ENCODE assay signal across 11 cellular contexts in the genomic region with DNA sequence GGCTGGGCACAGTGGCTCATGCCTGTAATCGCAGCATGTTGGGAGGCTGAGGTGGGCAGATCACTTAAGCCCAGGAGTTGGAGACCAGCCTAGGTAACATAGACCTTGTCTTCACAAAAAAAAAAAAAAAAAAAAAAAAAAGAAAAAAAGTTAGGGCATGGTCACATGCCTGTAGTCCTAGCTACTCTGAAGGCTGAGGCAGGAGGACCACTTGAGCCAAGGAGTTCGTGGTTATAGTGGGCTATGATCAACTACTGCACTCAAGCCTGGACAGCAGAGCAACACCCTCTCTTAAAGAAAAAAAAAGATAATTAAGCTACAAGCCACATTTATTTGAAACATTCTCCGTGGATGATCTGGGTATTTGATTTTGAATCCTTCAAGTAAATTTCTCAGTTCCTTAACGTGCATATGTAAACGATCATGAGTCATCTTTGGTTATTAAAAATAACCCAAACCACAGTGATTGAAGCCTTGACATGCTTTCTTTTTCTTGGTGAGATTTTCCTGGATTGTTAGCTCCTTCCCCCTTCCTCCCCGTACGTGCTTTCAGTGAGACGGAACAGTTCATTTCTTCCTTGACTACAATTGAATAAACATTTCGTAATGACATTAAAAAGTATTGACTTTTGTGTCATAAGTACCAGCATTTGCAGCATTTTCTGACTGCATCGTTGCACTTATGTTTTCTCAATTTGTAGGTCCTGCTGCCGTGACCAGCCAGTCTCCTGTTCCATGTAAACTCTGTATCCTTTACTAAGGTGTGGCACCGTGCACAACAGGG. TPM values are rescaled to one million over a fixed set of nuclear protein-coding genes. Genes with fewer than 3 reads are reported as not detected.
DNase-seq lines count a peak whose midpoint lies in the region; ATAC-seq and TF ChIP-seq lines count a peak whose summit lies in the region.
"Had no signal": no experiment of that assay in that cellular context is flagged by ENCODE, and none has a peak within 500 bp of the region (broad histone marks: within the 10 kb centered on the region; RNA-seq: fewer than 3 reads in every experiment).

No MANE protein-coding gene starts in this region.

- WGBS in lung, 2 donors, result 59 to 72% methylated on average over 12 of the region's 12 CpGs
- no CpG with 5 or more reads among the region's 12 CpGs for WGBS in trophoblast cell (ENCODE audit: extremely low coverage, insufficient coverage, insufficient read length)

- no peak overlapping the region for H3K4ac ChIP-seq in trophoblast cell (ENCODE audit: low read depth, low read length)

- H3K9ac ChIP-seq in trophoblast cell (ENCODE audit: low read length), result no peak overlapping the region

- H3K79me2 ChIP-seq in trophoblast cell (ENCODE audit: control insufficient read depth, insufficient read depth, low read length, poor library complexity), result no peaks in the 10 kb centered on the region

- DNase-seq in DMS79 (lab: John Stamatoyannopoulos, UW) (peak; percentile 33), astrocyte of the spinal cord (ENCODE audit: low read depth, low spot score) (peak; percentile 63), lung (ENCODE audit: low spot score) (no peak), middle frontal gyrus (ENCODE audit: extremely low spot score, low spot score) (no peak), NK-92 (lab: John Stamatoyannopoulos, UW; ENCODE audit: unreplicated experiment) (no peak), trophoblast cell (no peak)
- DNase-seq: NCI-H1436, SHP77 treated with DMSO at 0.1 percent for 48 hours had no signal

- H2BK12ac ChIP-seq in trophoblast cell (ENCODE audit: low read length), result no peak overlapping the region

- no peak overlapping the region for H2BK120ac ChIP-seq in trophoblast cell (ENCODE audit: insufficient read depth, low read length, poor library complexity)

- in situ Hi-C loops in astrocyte of the spinal cord (cut with HindIII; ENCODE audit: low sequenced_read_pairs), result no loop called here

- no peak overlapping the region for H4K12ac ChIP-seq in trophoblast cell (ENCODE audit: low read depth, low read length)

- no peak overlapping the region for H4K8ac ChIP-seq in trophoblast cell (ENCODE audit: low read depth, low read length)

- H3K27me3 ChIP-seq in lung (ENCODE audit: control insufficient read depth, insufficient read depth) (no peaks in the 10 kb centered on the region), trophoblast cell (ENCODE audit: insufficient read depth, low read length) (no peaks in the 10 kb centered on the region)
- H3K27me3 ChIP-seq: vagina had no signal

- H3K4me3 ChIP-seq in astrocyte of the spinal cord (ENCODE audit: low read depth, low read length), result no peak overlapping the region
- no peak overlapping the region for H3K4me3 ChIP-seq in lung
- no peak overlapping the region for H3K4me3 ChIP-seq in trophoblast cell (ENCODE audit: low read depth, low read length)
- H3K4me3 ChIP-seq: vagina had no signal

- H2AFZ ChIP-seq in trophoblast cell (ENCODE audit: insufficient read depth, low read length, poor library complexity), result no peak overlapping the region

- H4K91ac ChIP-seq in trophoblast cell (ENCODE audit: low read depth, low read length), result no peak overlapping the region

- H2BK5ac ChIP-seq in trophoblast cell (ENCODE audit: low read depth, low read length, poor library complexity), result no peak overlapping the region

- TF ChIP-seq CTCF in astrocyte of the spinal cord (IDR thresholded peaks at IDR 0.05; ENCODE audit: low read depth, low read length), result no peak
- TF ChIP-seq CTCF in lung (IDR thresholded peaks at IDR 0.05; ENCODE audit: control extremely low read depth, extremely low read depth), result no peak

- peaks cover 0 to 1% of the 10 kb centered on the region in 2 donors for H3K4me1 ChIP-seq in lung (ENCODE audit: control insufficient read depth in 2 of 2, insufficient read depth in 2 of 2, low read length in 2 of 2)
- H3K4me1 ChIP-seq in trophoblast cell (ENCODE audit: control insufficient read depth in 1 of 2, insufficient read depth in 2 of 2, low read length in 2 of 2), result peaks cover 9 to 16% of the 10 kb centered on the region in 2 experiments
- H3K4me1 ChIP-seq: vagina had no signal

- H3K23ac ChIP-seq in trophoblast cell (ENCODE audit: low read length), result no peak overlapping the region

- H3K14ac ChIP-seq in trophoblast cell (ENCODE audit: low read length), result no peak overlapping the region

- H3K27ac ChIP-seq in lung (ENCODE audit: low read depth in 1 of 2, low read length in 1 of 2) (peak overlapping the region in 1 of 2 donors; percentile 66), trophoblast cell (ENCODE audit: low read depth, low read length) (no peak overlapping the region)

- H3K79me1 ChIP-seq in trophoblast cell (ENCODE audit: low read length), result peaks cover 3% of the 10 kb centered on the region

- H3K9me3 ChIP-seq in lung (ENCODE audit: control insufficient read depth in 2 of 2, insufficient read depth in 1 of 2, low read length in 1 of 2), result no peaks in the 10 kb centered on the region
- H3K9me3 ChIP-seq in trophoblast cell (ENCODE audit: insufficient read depth, low read depth, low read length), result no peaks in the 10 kb centered on the region
- H3K9me3 ChIP-seq: vagina had no signal

- no peak overlapping the region for H3K4me2 ChIP-seq in trophoblast cell (ENCODE audit: low read length)

- ATAC-seq in HG03565 (IDR thresholded peaks at IDR 0.05; ENCODE audit: unreplicated experiment) (peak; percentile 49), lung (ENCODE audit: insufficient read depth, low FRiP score) (peak; percentile 50), HG02678 (IDR thresholded peaks at IDR 0.05; ENCODE audit: unreplicated experiment) (no peak)

- peaks cover 40 to 52% of the 10 kb centered on the region in 2 donors for H3K36me3 ChIP-seq in lung (ENCODE audit: control insufficient read depth in 2 of 2, insufficient read depth in 2 of 2, low read length in 2 of 2)
- peaks cover 34 to 56% of the 10 kb centered on the region in 2 experiments for H3K36me3 ChIP-seq in trophoblast cell (ENCODE audit: control insufficient read depth in 1 of 2, insufficient read depth in 2 of 2, low read length in 2 of 2)

- H2AK5ac ChIP-seq in trophoblast cell (ENCODE audit: low read length), result no peak overlapping the region

- H3K18ac ChIP-seq in trophoblast cell (ENCODE audit: low read length), result no peak overlapping the region

RNA-seq across cellular contexts. Expression of gene RMC1, which starts 20.3 kb away (rescaled TPM):
- total RNA-seq in lung, result 10 to 100 TPM; 28.2 to 33.8 TPM
- polyA plus RNA-seq in lung, result 10 to 100 TPM; 30.6 to 71.3 TPM
- polyA plus RNA-seq in trophoblast cell (2013), result 29.1 and 31.9 TPM in 2 replicates

Comparison
In these comparisons a context has a peak if more than half of its experiments do, and no peak if none do; other contexts are left out.
1. DNase-seq: peak in DMS79 (single experiment) and astrocyte of the spinal cord (single experiment); none in lung (single experiment), middle frontal gyrus (single experiment), NK-92 (single experiment) and trophoblast cell (0 of 2).